ENCODE assay signal across 1 cellular context in the genomic region with DNA sequence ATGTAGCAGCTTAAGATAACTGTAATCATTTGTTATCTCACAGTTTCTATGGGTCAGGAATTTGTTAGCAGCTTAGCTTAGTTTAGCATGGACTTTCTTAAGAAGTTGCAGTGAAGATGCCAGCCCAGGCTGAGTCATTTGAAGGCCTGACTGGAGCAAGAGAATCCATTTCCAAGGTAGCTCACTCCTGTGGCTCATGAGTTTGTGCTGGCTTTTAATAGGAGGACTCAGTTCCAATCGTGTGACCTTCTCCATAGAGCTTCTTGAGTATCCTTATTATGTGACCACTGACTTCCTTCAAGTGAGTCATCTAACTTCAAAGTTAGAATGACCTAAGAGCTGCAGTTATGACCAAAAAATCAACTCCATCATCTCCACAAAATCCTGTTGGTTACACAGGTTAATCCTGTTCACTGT.
TF ChIP-seq lines count a peak whose summit lies in the region.

No MANE protein-coding gene starts in this region.

TF ChIP-seq in GM12878, 131 proteins besides CTCF, POLR2A, EP300 and RAD21 (continued from another document):
- TF ChIP-seq, protein P1, sequence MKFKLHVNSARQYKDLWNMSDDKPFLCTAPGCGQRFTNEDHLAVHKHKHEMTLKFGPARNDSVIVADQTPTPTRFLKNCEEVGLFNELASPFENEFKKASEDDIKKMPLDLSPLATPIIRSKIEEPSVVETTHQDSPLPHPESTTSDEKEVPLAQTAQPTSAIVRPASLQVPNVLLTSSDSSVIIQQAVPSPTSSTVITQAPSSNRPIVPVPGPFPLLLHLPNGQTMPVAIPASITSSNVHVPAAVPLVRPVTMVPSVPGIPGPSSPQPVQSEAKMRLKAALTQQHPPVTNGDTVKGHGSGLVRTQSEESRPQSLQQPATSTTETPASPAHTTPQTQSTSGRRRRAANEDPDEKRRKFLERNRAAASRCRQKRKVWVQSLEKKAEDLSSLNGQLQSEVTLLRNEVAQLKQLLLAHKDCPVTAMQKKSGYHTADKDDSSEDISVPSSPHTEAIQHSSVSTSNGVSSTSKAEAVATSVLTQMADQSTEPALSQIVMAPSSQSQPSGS (IDR thresholded peaks at IDR 0.05; ENCODE audit: low read length): no peak
- TF ChIP-seq TAF1 (IDR thresholded peaks at IDR 0.05; ENCODE audit: borderline replicate concordance, low read depth, low read length): no peak
TF ChIP-seq in GM12878: peak in this region for 0.
